In the genomic region with DNA sequence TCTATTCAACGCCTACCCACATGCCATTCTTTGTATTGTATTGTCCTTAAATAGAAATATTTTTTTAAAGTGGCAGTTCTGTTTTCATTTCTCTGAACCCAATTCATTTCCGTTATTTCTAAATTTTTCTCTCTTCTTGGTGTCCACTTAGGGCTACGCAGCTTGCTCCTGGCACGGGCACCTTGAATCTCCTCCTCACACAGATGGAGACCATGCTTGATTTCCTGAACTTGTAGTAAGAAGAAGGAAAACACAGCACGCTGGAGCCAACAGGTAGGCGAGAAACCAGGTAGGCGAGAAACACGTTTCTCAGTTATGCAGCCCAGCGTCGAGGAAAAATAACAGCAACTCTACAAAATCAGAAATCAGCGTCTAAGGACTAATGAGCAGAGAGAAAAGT, we compare ENCODE assay signal across 35 cellular contexts.
"Had no signal": no experiment of that assay in that cellular context is flagged by ENCODE, and none has a peak within 500 bp of the region (broad histone marks: within the 10 kb centered on the region; RNA-seq: fewer than 3 reads in every experiment).

No MANE protein-coding gene starts in this region.

- H3K27ac ChIP-seq: adrenal gland, body of pancreas, brain microvascular endothelial cell, breast epithelium, VCaP had no signal

- H3K9me3 ChIP-seq: adrenal gland, body of pancreas, breast epithelium had no signal

- H3K4me1 Mint-ChIP-seq: activated CD4-positive, alpha-beta memory T cell treated with anti-CD3 and anti-CD28 coated beads, Interleukin-2, amount 10 ng/mL, durations not matched to agents 7 days and 5 days; activated CD4-positive, alpha-beta T cell treated with anti-CD3 and anti-CD28 coated beads for 36 hours; activated CD4-positive, alpha-beta T cell treated with anti-CD3 and anti-CD28 coated beads, Interleukin-2, amount 10 ng/mL, durations not matched to agents 7 days and 5 days; activated CD8-positive, alpha-beta memory T cell treated with anti-CD3 and anti-CD28 coated beads, Interleukin-2, amount 10 ng/mL, durations not matched to agents 7 days and 5 days; activated naive CD8-positive, alpha-beta T cell treated with anti-CD3 and anti-CD28 coated beads for 36 hours had no signal

- H3K27ac Mint-ChIP-seq: activated CD4-positive, alpha-beta memory T cell treated with anti-CD3 and anti-CD28 coated beads, Interleukin-2, amount 10 ng/mL, durations not matched to agents 7 days and 5 days; activated CD4-positive, alpha-beta T cell treated with anti-CD3 and anti-CD28 coated beads for 36 hours; activated CD4-positive, alpha-beta T cell treated with anti-CD3 and anti-CD28 coated beads, Interleukin-2, amount 10 ng/mL, durations not matched to agents 7 days and 5 days; activated CD8-positive, alpha-beta memory T cell treated with anti-CD3 and anti-CD28 coated beads, Interleukin-2, amount 10 ng/mL, durations not matched to agents 7 days and 5 days; activated CD8-positive, alpha-beta T cell treated with anti-CD3 and anti-CD28 coated beads, Interleukin-2, amount 10 ng/mL, durations not matched to agents 7 days and 5 days; activated naive CD4-positive, alpha-beta T cell treated with anti-CD3 and anti-CD28 coated beads for 36 hours; activated naive CD4-positive, alpha-beta T cell treated with anti-CD3 and anti-CD28 coated beads, Interleukin-2, amount 50 U/mL, for 72 hours; activated naive CD8-positive, alpha-beta T cell treated with anti-CD3 and anti-CD28 coated beads for 36 hours; activated T-cell treated with anti-CD3 and anti-CD28 coated beads, Interleukin-2, amount 50 U/mL, for 24 hours; activated T-helper 2 cell treated with anti-CD3 and anti-CD28 coated beads, Interferon-gamma antibody, Interleukin-2, Interleukin-4, amounts not matched to agents 10 μg/mL and 5 μg/mL and 100 μg/mL, durations not matched to agents 14 hours and 24 hours and 36 hours; T-helper 1 cell treated with Interleukin-12 subunit alpha and Interleukin-12 subunit beta and Interleukin-4 antibody, amounts not matched to agents 30 μg/mL and 1 μg/mL, for 36 hours; T-helper 2 cell treated with Interferon-gamma antibody and Interleukin-4, amounts not matched to agents 5 μg/mL and 100 μg/mL, for 36 hours had no signal

- DNase-seq: activated CD4-positive, alpha-beta memory T cell treated with anti-CD3 and anti-CD28 coated beads, Interleukin-2, amount 10 ng/mL, durations not matched to agents 7 days and 5 days; activated CD4-positive, alpha-beta T cell treated with anti-CD3 and anti-CD28 coated beads for 1 hour; activated CD4-positive, alpha-beta T cell treated with anti-CD3 and anti-CD28 coated beads for 36 hours; activated CD4-positive, alpha-beta T cell treated with anti-CD3 and anti-CD28 coated beads for 48 hours; activated CD4-positive, alpha-beta T cell treated with anti-CD3 and anti-CD28 coated beads, Interleukin-2, amount 10 ng/mL, durations not matched to agents 7 days and 5 days; activated CD4-positive, alpha-beta T cell treated with anti-CD3 and anti-CD28 coated beads, Interleukin-2, amount 50 U/mL, for 48 hours; activated CD4-positive, CD25-positive, alpha-beta regulatory T cell; activated CD8-positive, alpha-beta memory T cell treated with anti-CD3 and anti-CD28 coated beads for 24 hours; activated CD8-positive, alpha-beta memory T cell treated with anti-CD3 and anti-CD28 coated beads, Interleukin-2, amount 10 ng/mL, durations not matched to agents 7 days and 5 days; activated CD8-positive, alpha-beta memory T cell treated with anti-CD3 and anti-CD28 coated beads, Interleukin-2, amount 50 U/mL, for 48 hours; activated CD8-positive, alpha-beta T cell treated with anti-CD3 and anti-CD28 coated beads, Interleukin-2, amount 10 ng/mL, durations not matched to agents 7 days and 5 days; activated effector memory CD4-positive, alpha-beta T cell treated with Interleukin-2 at 50 U/mL for 16 hours; activated gamma-delta T cell treated with Interleukin-2 at 50 U/mL for 16 hours; activated naive CD4-positive, alpha-beta T cell; activated naive CD4-positive, alpha-beta T cell treated with anti-CD3 and anti-CD28 coated beads for 36 hours; activated naive CD4-positive, alpha-beta T cell treated with anti-CD3 and anti-CD28 coated beads, Interleukin-2, amount 50 U/mL, for 16 hours; activated naive CD8-positive, alpha-beta T cell treated with anti-CD3 and anti-CD28 coated beads for 36 hours; activated T-cell treated with anti-CD3 and anti-CD28 coated beads, Interleukin-2, amount 50 U/mL, for 24 hours; activated T-cell treated with anti-CD3 and anti-CD28 coated beads, Interleukin-2, amount 50 U/mL, for 48 hours; adrenal gland; amniotic stem cell; aorta; body of pancreas; brain microvascular endothelial cell; central memory CD4-positive, alpha-beta T cell; cerebellar nuclear complex; T-helper 1 cell; T-helper 2 cell; T-helper 9 cell had no signal

- H3K27me3 Mint-ChIP-seq: activated CD8-positive, alpha-beta memory T cell treated with anti-CD3 and anti-CD28 coated beads, Interleukin-2, amount 10 ng/mL, durations not matched to agents 7 days and 5 days; activated naive CD8-positive, alpha-beta T cell treated with anti-CD3 and anti-CD28 coated beads for 36 hours had no signal

- H3K36me3 Mint-ChIP-seq: activated CD8-positive, alpha-beta memory T cell treated with anti-CD3 and anti-CD28 coated beads, Interleukin-2, amount 10 ng/mL, durations not matched to agents 7 days and 5 days; activated naive CD4-positive, alpha-beta T cell treated with anti-CD3 and anti-CD28 coated beads, Interleukin-2, amount 50 U/mL, for 72 hours; activated naive CD8-positive, alpha-beta T cell treated with anti-CD3 and anti-CD28 coated beads for 36 hours had no signal

- H3K9me3 Mint-ChIP-seq: activated CD4-positive, alpha-beta memory T cell treated with anti-CD3 and anti-CD28 coated beads, Interleukin-2, amount 10 ng/mL, durations not matched to agents 7 days and 5 days; activated CD4-positive, alpha-beta T cell treated with anti-CD3 and anti-CD28 coated beads, Interleukin-2, amount 10 ng/mL, durations not matched to agents 7 days and 5 days; activated naive CD4-positive, alpha-beta T cell treated with anti-CD3 and anti-CD28 coated beads for 36 hours; activated naive CD4-positive, alpha-beta T cell treated with anti-CD3 and anti-CD28 coated beads, Interleukin-2, amount 50 U/mL, for 72 hours; activated naive CD8-positive, alpha-beta T cell treated with anti-CD3 and anti-CD28 coated beads for 36 hours; activated T-cell treated with anti-CD3 and anti-CD28 coated beads, Interleukin-2, amount 50 U/mL, for 24 hours; activated T-helper 2 cell treated with anti-CD3 and anti-CD28 coated beads, Interferon-gamma antibody, Interleukin-2, Interleukin-4, amounts not matched to agents 10 μg/mL and 5 μg/mL and 100 μg/mL, durations not matched to agents 14 hours and 24 hours and 36 hours; T-helper 1 cell treated with Interleukin-12 subunit alpha and Interleukin-12 subunit beta and Interleukin-4 antibody, amounts not matched to agents 30 μg/mL and 1 μg/mL, for 36 hours; T-helper 2 cell treated with Interferon-gamma antibody and Interleukin-4, amounts not matched to agents 5 μg/mL and 100 μg/mL, for 36 hours had no signal

- H3K27me3 ChIP-seq: adrenal gland, body of pancreas, brain microvascular endothelial cell, breast epithelium had no signal

- H3K4me1 ChIP-seq: adrenal gland, breast epithelium had no signal

- H3K4me3 Mint-ChIP-seq: activated CD4-positive, alpha-beta memory T cell treated with anti-CD3 and anti-CD28 coated beads, Interleukin-2, amount 10 ng/mL, durations not matched to agents 7 days and 5 days; activated CD4-positive, alpha-beta T cell treated with anti-CD3 and anti-CD28 coated beads for 36 hours; activated CD4-positive, alpha-beta T cell treated with anti-CD3 and anti-CD28 coated beads, Interleukin-2, amount 10 ng/mL, durations not matched to agents 7 days and 5 days; activated CD8-positive, alpha-beta memory T cell treated with anti-CD3 and anti-CD28 coated beads, Interleukin-2, amount 10 ng/mL, durations not matched to agents 7 days and 5 days; activated CD8-positive, alpha-beta T cell treated with anti-CD3 and anti-CD28 coated beads, Interleukin-2, amount 10 ng/mL, durations not matched to agents 7 days and 5 days; activated naive CD4-positive, alpha-beta T cell treated with anti-CD3 and anti-CD28 coated beads for 36 hours; activated naive CD8-positive, alpha-beta T cell treated with anti-CD3 and anti-CD28 coated beads for 36 hours; activated T-cell treated with anti-CD3 and anti-CD28 coated beads, Interleukin-2, amount 50 U/mL, for 24 hours; T-helper 1 cell treated with Interleukin-12 subunit alpha and Interleukin-12 subunit beta and Interleukin-4 antibody, amounts not matched to agents 30 μg/mL and 1 μg/mL, for 36 hours; T-helper 2 cell treated with Interferon-gamma antibody and Interleukin-4, amounts not matched to agents 5 μg/mL and 100 μg/mL, for 36 hours had no signal
